ENCODE assay signal across 3 cellular contexts in genomic region chr15:81050259-81050658, GRCh38.
TF ChIP-seq lines count a peak whose summit lies in the region.

No MANE protein-coding gene starts in this region.

TF ChIP-seq in A549, 52 proteins besides CTCF, POLR2A, EP300 and RAD21:
- TF ChIP-seq USF2 (IDR thresholded peaks at IDR 0.05) (no peak), ZNF302 (CRISPR knock-in tag; IDR thresholded peaks at IDR 0.05) (no peak), E2F6 (IDR thresholded peaks at IDR 0.05; ENCODE audit: borderline replicate concordance, low read depth) (no peak), BCL3 (IDR thresholded peaks at IDR 0.05) (no peak), TP53 (CRISPR knock-in tag; IDR thresholded peaks at IDR 0.05) (no peak), HDAC2 (IDR thresholded peaks at IDR 0.05) (no peak), CHD4 (IDR thresholded peaks at IDR 0.05; ENCODE audit: borderline replicate concordance) (no peak), FOXS1 (CRISPR knock-in tag; IDR thresholded peaks at IDR 0.05) (no peak), CHD2 (IDR thresholded peaks at IDR 0.05; ENCODE audit: low read length, partially characterized antibody) (no peak), CBX2 (IDR thresholded peaks at IDR 0.05; ENCODE audit: borderline replicate concordance, low read depth) (no peak), PBX3 (IDR thresholded peaks at IDR 0.05) (no peak), TFCP2L1 (CRISPR knock-in tag; IDR thresholded peaks at IDR 0.05) (no peak), JUNB (IDR thresholded peaks at IDR 0.05) (no peak)

TF ChIP-seq in HEK293, 187 proteins besides CTCF, POLR2A, EP300 and RAD21:
- TF ChIP-seq ZNF623 (tag by site-specific recombination; IDR thresholded peaks at IDR 0.05) (peak; percentile 63), ZSCAN4 (tag by site-specific recombination; IDR thresholded peaks at IDR 0.05) (peak; percentile 65; the same call in 1 of the 2 replicates), ZNF704 (tag by site-specific recombination; IDR thresholded peaks at IDR 0.05) (no peak)

TF ChIP-seq in K562, 482 proteins besides CTCF, POLR2A, EP300 and RAD21:
- TF ChIP-seq ATF2 (CRISPR knock-in tag; IDR thresholded peaks at IDR 0.05) (no peak), ZNF318 (IDR thresholded peaks at IDR 0.05; ENCODE audit: borderline replicate concordance in 1 of 2, low read depth in 1 of 2) (no peak), GTF3C2 (IDR thresholded peaks at IDR 0.05; ENCODE audit: borderline replicate concordance, extremely low read depth, insufficient read length) (no peak), RBM25 (IDR thresholded peaks at IDR 0.05; ENCODE audit: low read depth, low read length, severe bottlenecking) (peak; percentile 63), SMARCA5 (IDR thresholded peaks at IDR 0.05) (peak; percentile 51; the same call in 1 of the 2 replicates), BCOR (IDR thresholded peaks at IDR 0.05) (peak; percentile 86), KDM1A (IDR thresholded peaks at IDR 0.05) (0 out of 4 replicates have a peak, but pooled peaks have one; percentile 29 to 41), DACH1 (IDR thresholded peaks at IDR 0.05; ENCODE audit: partially characterized antibody) (no peak), CREB5 (CRISPR knock-in tag; IDR thresholded peaks at IDR 0.05) (no peak), USF2 (CRISPR knock-in tag; IDR thresholded peaks at IDR 0.05) (no peak), ZNF583 (CRISPR knock-in tag; IDR thresholded peaks at IDR 0.05) (no peak), XRCC5 (IDR thresholded peaks at IDR 0.05; ENCODE audit: low read depth, low read length) (no peak)
TF ChIP-seq in K562: peak in this region for 4.
